In genomic region chr12:89706551-89707348, GRCh38 we compare ENCODE assay signal across 8 cellular contexts. TPM values are rescaled to one million over a fixed set of nuclear protein-coding genes. Genes with fewer than 3 reads are reported as not detected.
A peak's percentile ranks its signal among the peaks of the same experiment; 100 is the strongest.
DNase-seq lines count a peak whose midpoint lies in the region; ATAC-seq and TF ChIP-seq lines count a peak whose summit lies in the region.

No MANE protein-coding gene starts in this region.

- H3K4me1 ChIP-seq in RWPE2 (ENCODE audit: insufficient read depth, poor library complexity, severe bottlenecking) (peaks cover 34% of the 10 kb centered on the region), endodermal cell (ENCODE audit: control insufficient read depth, insufficient read depth, low read length) (no peaks in the 10 kb centered on the region), neural progenitor cell (peaks cover 46% of the 10 kb centered on the region)

- in situ Hi-C loops in GM13977 (cut with MboI; ENCODE audit: low pct_unique_long_range_greater_than_20kb, low sequenced_read_pairs, unreplicated experiment) = no loop called here

- no peaks in the 10 kb centered on the region for H3K9me3 Mint-ChIP-seq in endodermal cell
- no peaks in the 10 kb centered on the region for H3K9me3 Mint-ChIP-seq in neural progenitor cell

- DNase-seq in AG04450 (ENCODE audit: low read depth, low spot score) (no peak), GM13977 (ENCODE audit: low spot score) (no peak), RWPE2 (ENCODE audit: low spot score) (no peak), endodermal cell (peak; percentile 58), neural progenitor cell (ENCODE audit: low spot score) (peak; percentile 49), NCI-H187 treated with DMSO at 0.1 percent for 48 hours (lab: John Stamatoyannopoulos, UW) (no peak)

- H3K4me3 Mint-ChIP-seq in endodermal cell (peak overlapping the region; percentile 81), neural progenitor cell (peak overlapping the region; percentile 97)

- no peak overlapping the region for H2AFZ ChIP-seq in neural progenitor cell (replicated peaks)

- H3K36me3 Mint-ChIP-seq in endodermal cell (ENCODE audit: low read depth) (no peaks in the 10 kb centered on the region), neural progenitor cell (no peaks in the 10 kb centered on the region)

- H3F3A ChIP-seq in neural progenitor cell (ENCODE audit: low read depth) = peaks cover 23% of the 10 kb centered on the region

- H3K27me3 Mint-ChIP-seq in endodermal cell (ENCODE audit: insufficient read depth) (peaks cover 37% of the 10 kb centered on the region), neural progenitor cell (ENCODE audit: insufficient read depth, low read depth) (peaks cover 3% of the 10 kb centered on the region)

- POLR2A ChIA-PET in AG04450 (lab: Yijun Ruan, JAX) = no interaction called here

- peak overlapping the region; percentile 82 for H3K4me3 ChIP-seq in AG04450 (ENCODE audit: low read depth, low read length)
- peak overlapping the region; percentile 81 for H3K4me3 ChIP-seq in RWPE2 (ENCODE audit: severe bottlenecking)
- H3K4me3 ChIP-seq in endodermal cell (ENCODE audit: low read length) = peak overlapping the region; percentile 87
- peak overlapping the region; percentile 98 for H3K4me3 ChIP-seq in neural progenitor cell

- TF ChIP-seq CTCF in AG04450 (IDR thresholded peaks at IDR 0.05; ENCODE audit: low read depth, low read length) (no peak), GM13977 (IDR thresholded peaks at IDR 0.05; ENCODE audit: extremely low read depth, insufficient read depth, missing control alignments) (peak; percentile 12), RWPE2 (IDR thresholded peaks at IDR 0.05; ENCODE audit: poor library complexity, severe bottlenecking) (peak; percentile 1), endodermal cell (conservative IDR thresholded peaks at IDR 0.05) (no peak), neural progenitor cell (IDR thresholded peaks at IDR 0.05) (no peak)

- CTCF ChIA-PET in AG04450 (lab: Charles Lee) = no interaction called here

- H3K27ac ChIP-seq in AG04450 (ENCODE audit: low read depth, low read length) (no peak overlapping the region), RWPE2 (ENCODE audit: poor library complexity, severe bottlenecking) (peak overlapping the region; percentile 80), endodermal cell (ENCODE audit: low read depth, low read length) (no peak overlapping the region), neural progenitor cell (no peak overlapping the region)

- peaks cover 21% of the 10 kb centered on the region for H3K4me1 Mint-ChIP-seq in endodermal cell
- H3K4me1 Mint-ChIP-seq in neural progenitor cell = peaks cover 31% of the 10 kb centered on the region

- no peaks in the 10 kb centered on the region; the same call in 1 of the 2 replicates for H3K9me3 ChIP-seq in AG04450 (ENCODE audit: control insufficient read depth, insufficient read depth, low read length)
- H3K9me3 ChIP-seq in RWPE2 (ENCODE audit: severe bottlenecking) = no peaks in the 10 kb centered on the region
- no peaks in the 10 kb centered on the region for H3K9me3 ChIP-seq in endodermal cell (ENCODE audit: control insufficient read depth, low read length)
- H3K9me3 ChIP-seq in neural progenitor cell (ENCODE audit: low read depth) = no peaks in the 10 kb centered on the region

- no peak overlapping the region for H3K27ac Mint-ChIP-seq in endodermal cell
- H3K27ac Mint-ChIP-seq in neural progenitor cell = no peak overlapping the region

- no peaks in the 10 kb centered on the region for H3K27me3 ChIP-seq in AG04450 (ENCODE audit: control insufficient read depth, insufficient read depth, low read length)
- H3K27me3 ChIP-seq in RWPE2 (ENCODE audit: insufficient read depth, poor library complexity, severe bottlenecking) = no peaks in the 10 kb centered on the region
- H3K27me3 ChIP-seq in endodermal cell (ENCODE audit: control insufficient read depth, insufficient read depth, low read length, poor library complexity, severe bottlenecking) = peaks cover 11% of the 10 kb centered on the region
- H3K27me3 ChIP-seq in neural progenitor cell = peaks cover 22% of the 10 kb centered on the region

- H3K36me3 ChIP-seq in RWPE2 (ENCODE audit: low read depth) (no peaks in the 10 kb centered on the region), endodermal cell (ENCODE audit: control insufficient read depth, insufficient read depth, low read length) (no peaks in the 10 kb centered on the region), neural progenitor cell (no peaks in the 10 kb centered on the region)

- WGBS in endodermal cell (ENCODE audit: insufficient coverage in 1 of 2, insufficient read length in 1 of 2), 2 experiments = 55 to 70% methylated on average over 7 to 12 of the region's 13 CpGs

- H3K4me2 ChIP-seq in neural progenitor cell = peak overlapping the region; percentile 81

- H3K79me2 ChIP-seq in neural progenitor cell (ENCODE audit: low read depth) = peaks cover 85% of the 10 kb centered on the region

- H4K20me1 ChIP-seq in neural progenitor cell (ENCODE audit: low read depth) = peaks cover 64% of the 10 kb centered on the region

- no peak for ATAC-seq in RWPE2 (ENCODE audit: low read depth)
- no peak for ATAC-seq in GM21447 (IDR thresholded peaks at IDR 0.05; ENCODE audit: unreplicated experiment)
- no peak for ATAC-seq in GM19463 (IDR thresholded peaks at IDR 0.05; ENCODE audit: unreplicated experiment)

- H3K9ac ChIP-seq in endodermal cell (ENCODE audit: extremely low read depth, low read length, poor library complexity, severe bottlenecking) = peak overlapping the region; percentile 72
- H3K9ac ChIP-seq in neural progenitor cell = no peak overlapping the region

RNA-seq across cellular contexts. Expression of gene ATP2B1, which starts 1.9 kb away (rescaled TPM):
- 33.3 and 42.7 TPM in 2 replicates for polyA plus RNA-seq in AG04450 (2011; rRNA removed)
- polyA minus RNA-seq in AG04450 (2011; rRNA and poly(A)+ RNA removed) = 31.0 and 48.3 TPM in 2 replicates
- total RNA-seq in endodermal cell (10 to 100 TPM; 66.7 to 81.9 TPM), neural progenitor cell (ENCODE audit: low replicate concordance) (97.5 and 177 TPM in 2 replicates)
- polyA plus RNA-seq in endodermal cell (2013, experiment 1 of 2) = 48.3 TPM
- polyA plus RNA-seq in endodermal cell (2013, experiment 2 of 2) = 47.7 TPM

Comparison
In these comparisons a context has a peak if more than half of its experiments do, and no peak if none do; other contexts are left out.
1. DNase-seq: peak in endodermal cell (single experiment) and neural progenitor cell (single experiment); none in AG04450 (single experiment), GM13977 (single experiment), RWPE2 (single experiment) and NCI-H187 treated with DMSO at 0.1 percent for 48 hours (single experiment).
2. CTCF ChIP-seq: peak in GM13977 (single experiment) and RWPE2 (single experiment); none in AG04450 (single experiment), endodermal cell (single experiment) and neural progenitor cell (single experiment).
3. Peak in every context shown above with its lines, with median percentiles within 50 percentile points of each other: H3K4me3 ChIP-seq.